9 cellular contexts compared by ENCODE assay signal in the genomic region with DNA sequence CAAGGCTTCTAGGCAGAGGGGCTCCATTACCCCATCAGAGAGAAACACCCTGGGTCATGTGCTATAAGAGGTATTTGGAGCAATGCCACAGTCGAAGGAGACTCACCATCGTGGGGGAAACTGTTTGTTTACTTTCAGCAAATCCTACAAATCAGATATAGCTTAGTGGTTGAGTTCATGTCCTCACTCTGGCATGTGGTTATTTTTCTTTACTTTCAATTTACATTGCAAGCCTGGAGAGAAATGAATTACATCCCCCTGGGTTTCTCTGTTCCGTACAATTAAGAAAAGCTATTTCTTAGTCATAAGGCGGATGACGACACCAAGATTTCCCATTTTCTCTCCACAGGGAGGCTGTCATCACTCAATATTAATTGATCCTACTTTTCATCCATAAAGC. TPM values are rescaled to one million over a fixed set of nuclear protein-coding genes. Genes with fewer than 3 reads are reported as not detected.
DNase-seq lines count a peak whose midpoint lies in the region; ATAC-seq, FAIRE-seq and TF ChIP-seq lines count a peak whose summit lies in the region.
"Had no signal": no experiment of that assay in that cellular context is flagged by ENCODE, and none has a peak within 500 bp of the region (broad histone marks: within the 10 kb centered on the region; RNA-seq: fewer than 3 reads in every experiment).

No MANE protein-coding gene starts in this region.

- H3K27ac ChIP-seq in GM12878 (ENCODE audit: control insufficient read depth, insufficient read depth), result no peak overlapping the region
- H3K27ac ChIP-seq in testis, result no peak overlapping the region

- CTCF ChIA-PET in GM12878 (lab: Yijun Ruan, JAX), result interaction anchor here (1.8 kb wide), 2 partner anchors 14 to 25 kb away, joined by 3 to 8 read pairs; no protein-coding TSS in a partner anchor

- H3K4me1 ChIP-seq in GM12878 (ENCODE audit: control insufficient read depth, insufficient read depth, low read length) (peaks cover 10% of the 10 kb centered on the region), testis (no peaks in the 10 kb centered on the region)

- RAD21 ChIA-PET in GM12878 (lab: Charles Lee; ENCODE audit: unreplicated experiment), result interaction anchor here (0.9 to 1.7 kb wide), 3 partner anchors 20 to 40 kb away, joined by 3 to 4 read pairs (median 3); no protein-coding TSS in a partner anchor

- ATAC-seq in GM18861 (IDR thresholded peaks at IDR 0.05; ENCODE audit: unreplicated experiment) (peak; percentile 42), HG03196 (IDR thresholded peaks at IDR 0.05; ENCODE audit: unreplicated experiment) (peak; percentile 41), GM12878 (peak; percentile 28), GM19035 (IDR thresholded peaks at IDR 0.05; ENCODE audit: unreplicated experiment) (no peak)

- TF ChIP-seq RAD21 in GM12878 (IDR thresholded peaks at IDR 0.05; ENCODE audit: insufficient read depth, low read depth, low read length), result no peak

- peaks cover 61% of the 10 kb centered on the region for H3K79me2 ChIP-seq in GM12878 (ENCODE audit: control insufficient read depth, insufficient read depth, low read length)

- H3K4me3 ChIP-seq in GM12878, result no peak overlapping the region
- H3K4me3 ChIP-seq in testis, result no peak overlapping the region

- intact Hi-C loops in GM12878 (cut with micrococcal nuclease; ENCODE audit: unreplicated experiment) (no loop called here), testis (cut with DNase I; ENCODE audit: low total_unique reads) (no loop called here)

- 8% methylated on average over 5 of the region's 5 CpGs for WGBS in GM12878 (ENCODE audit: insufficient coverage, insufficient replicate concordance, low lambda C conversion rate, missing lambda C conversion rate)
- 68 to 71% methylated on average over 5 of the region's 5 CpGs for WGBS in testis, 2 donors

- H3K9ac ChIP-seq in GM12878 (ENCODE audit: control insufficient read depth, insufficient read depth, low read length), result no peak overlapping the region

- TF ChIP-seq POLR2A in GM12878 (IDR thresholded peaks at IDR 0.05; ENCODE audit: low read depth, low read length), result no peak
- TF ChIP-seq POLR2A in testis (IDR thresholded peaks at IDR 0.05), result no peak

- SMC1A ChIA-PET in GM12878 (lab: Charles Lee; ENCODE audit: uncharacterized antibody, unreplicated experiment), result interaction anchor here (0.8 to 11.7 kb wide), 9 partner anchors 9 to 106 kb away, joined by 3 to 295 read pairs (median 5); partner anchors contain the start of gene RFTN1

- BruUV-seq in GM12878 (replicated peaks; lab: Mats Ljungman, UMichigan), result no TSS peak

- TF ChIP-seq CTCF in GM12878 (IDR thresholded peaks at IDR 0.05 in 2 of 3, conservative IDR thresholded peaks at IDR 0.05 in 1 of 3; ENCODE audit: control insufficient read depth in 2 of 3, extremely low read depth in 1 of 3, insufficient read depth in 1 of 3, low read depth in 3 of 3, low read length in 3 of 3) (no peak), testis (IDR thresholded peaks at IDR 0.05) (no peak)

- DNase-seq in GM12878 (ENCODE audit: low read depth, low spot score) (no peak), renal cortical epithelial cell (ENCODE audit: low read depth) (peak; percentile 88), testis (no peak), RPMI8226 (no peak), NCI-H82 treated with DMSO at 0.1 percent for 48 hours (lab: John Stamatoyannopoulos, UW; ENCODE audit: unreplicated experiment) (no peak)

- no peak overlapping the region for H2AFZ ChIP-seq in GM12878 (ENCODE audit: control insufficient read depth, low read depth, low read length)

- no peak for TF ChIP-seq EP300 in GM12878 (IDR thresholded peaks at IDR 0.05; ENCODE audit: borderline replicate concordance in 1 of 2, control insufficient read depth in 1 of 2, low read depth in 2 of 2, low read length in 2 of 2)

- H3K27me3 ChIP-seq in GM12878 (replicated peaks in 1 of 2; ENCODE audit: control insufficient read depth in 2 of 2, insufficient read depth in 2 of 2, low read length in 1 of 2) (no peaks in the 10 kb centered on the region), testis (no peaks in the 10 kb centered on the region)

- H3K4me2 ChIP-seq in GM12878 (ENCODE audit: control insufficient read depth, insufficient read depth), result no peak overlapping the region

- H4K20me1 ChIP-seq in GM12878 (ENCODE audit: control insufficient read depth, insufficient read depth), result no peaks in the 10 kb centered on the region

- no peaks in the 10 kb centered on the region; the same call in 2 of the 3 replicates for H3K9me3 ChIP-seq in GM12878 (replicated peaks; ENCODE audit: control insufficient read depth, insufficient read depth, low read length)
- H3K9me3 ChIP-seq in testis, result no peaks in the 10 kb centered on the region

- in situ Hi-C loops in GM12878 (cut with MboI), result no loop called here

- H3K36me3 ChIP-seq in GM12878 (ENCODE audit: control insufficient read depth in 2 of 2, insufficient read depth in 2 of 2, low read length in 1 of 2) (peaks cover 30 to 40% of the 10 kb centered on the region in 2 experiments), testis (ENCODE audit: low read depth, missing control alignments) (no peaks in the 10 kb centered on the region)

- no peak for FAIRE-seq in GM12878 (lab: Jason Lieb, UNC)
- FAIRE-seq: H1 had no signal

- POLR2A ChIA-PET in GM12878 (lab: Charles Lee), result interaction anchor here (0.5 to 2.5 kb wide), 7 partner anchors 8 to 84 kb away, joined by 3 to 9 read pairs (median 3); no protein-coding TSS in a partner anchor

TF ChIP-seq in GM12878, 131 proteins besides CTCF, POLR2A, EP300 and RAD21 (continues in another document):
- TF ChIP-seq, protein P1, sequence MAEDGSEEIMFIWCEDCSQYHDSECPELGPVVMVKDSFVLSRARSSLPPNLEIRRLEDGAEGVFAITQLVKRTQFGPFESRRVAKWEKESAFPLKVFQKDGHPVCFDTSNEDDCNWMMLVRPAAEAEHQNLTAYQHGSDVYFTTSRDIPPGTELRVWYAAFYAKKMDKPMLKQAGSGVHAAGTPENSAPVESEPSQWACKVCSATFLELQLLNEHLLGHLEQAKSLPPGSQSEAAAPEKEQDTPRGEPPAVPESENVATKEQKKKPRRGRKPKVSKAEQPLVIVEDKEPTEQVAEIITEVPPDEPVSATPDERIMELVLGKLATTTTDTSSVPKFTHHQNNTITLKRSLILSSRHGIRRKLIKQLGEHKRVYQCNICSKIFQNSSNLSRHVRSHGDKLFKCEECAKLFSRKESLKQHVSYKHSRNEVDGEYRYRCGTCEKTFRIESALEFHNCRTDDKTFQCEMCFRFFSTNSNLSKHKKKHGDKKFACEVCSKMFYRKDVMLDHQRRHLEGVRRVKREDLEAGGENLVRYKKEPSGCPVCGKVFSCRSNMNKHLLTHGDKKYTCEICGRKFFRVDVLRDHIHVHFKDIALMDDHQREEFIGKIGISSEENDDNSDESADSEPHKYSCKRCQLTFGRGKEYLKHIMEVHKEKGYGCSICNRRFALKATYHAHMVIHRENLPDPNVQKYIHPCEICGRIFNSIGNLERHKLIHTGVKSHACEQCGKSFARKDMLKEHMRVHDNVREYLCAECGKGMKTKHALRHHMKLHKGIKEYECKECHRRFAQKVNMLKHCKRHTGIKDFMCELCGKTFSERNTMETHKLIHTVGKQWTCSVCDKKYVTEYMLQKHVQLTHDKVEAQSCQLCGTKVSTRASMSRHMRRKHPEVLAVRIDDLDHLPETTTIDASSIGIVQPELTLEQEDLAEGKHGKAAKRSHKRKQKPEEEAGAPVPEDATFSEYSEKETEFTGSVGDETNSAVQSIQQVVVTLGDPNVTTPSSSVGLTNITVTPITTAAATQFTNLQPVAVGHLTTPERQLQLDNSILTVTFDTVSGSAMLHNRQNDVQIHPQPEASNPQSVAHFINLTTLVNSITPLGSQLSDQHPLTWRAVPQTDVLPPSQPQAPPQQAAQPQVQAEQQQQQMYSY (CRISPR knock-in tag; IDR thresholded peaks at IDR 0.05), result no peak
- TF ChIP-seq CBFB (IDR thresholded peaks at IDR 0.05; ENCODE audit: low read depth) (no peak), NFYA (IDR thresholded peaks at IDR 0.05; ENCODE audit: borderline replicate concordance, low read depth, low read length) (no peak), TCF7 (IDR thresholded peaks at IDR 0.05; ENCODE audit: borderline replicate concordance) (no peak), HDGF (IDR thresholded peaks at IDR 0.05) (no peak), JUNB (IDR thresholded peaks at IDR 0.05) (peak; percentile 48; the same call in 1 of the 2 replicates), RUNX3 (IDR thresholded peaks at IDR 0.05; ENCODE audit: low read length) (peak; percentile 58), BCL11A (IDR thresholded peaks at IDR 0.05; ENCODE audit: low read depth, low read length) (0 out of 2 replicates have a peak, but pooled peaks have one; percentile 13)
- TF ChIP-seq, protein P2, sequence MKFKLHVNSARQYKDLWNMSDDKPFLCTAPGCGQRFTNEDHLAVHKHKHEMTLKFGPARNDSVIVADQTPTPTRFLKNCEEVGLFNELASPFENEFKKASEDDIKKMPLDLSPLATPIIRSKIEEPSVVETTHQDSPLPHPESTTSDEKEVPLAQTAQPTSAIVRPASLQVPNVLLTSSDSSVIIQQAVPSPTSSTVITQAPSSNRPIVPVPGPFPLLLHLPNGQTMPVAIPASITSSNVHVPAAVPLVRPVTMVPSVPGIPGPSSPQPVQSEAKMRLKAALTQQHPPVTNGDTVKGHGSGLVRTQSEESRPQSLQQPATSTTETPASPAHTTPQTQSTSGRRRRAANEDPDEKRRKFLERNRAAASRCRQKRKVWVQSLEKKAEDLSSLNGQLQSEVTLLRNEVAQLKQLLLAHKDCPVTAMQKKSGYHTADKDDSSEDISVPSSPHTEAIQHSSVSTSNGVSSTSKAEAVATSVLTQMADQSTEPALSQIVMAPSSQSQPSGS (IDR thresholded peaks at IDR 0.05; ENCODE audit: low read length), result peak; percentile 53

RNA-seq across cellular contexts. Expression of gene RFTN1, which starts 36.9 kb away (rescaled TPM):
- 377 and 379 TPM in 2 replicates for total RNA-seq in GM12878 (2013; cell fraction: nucleolus; rRNA removed)
- 154 and 163 TPM in 2 replicates for total RNA-seq in GM12878 (2014; rRNA removed)
- 145 TPM in 2 replicates for total RNA-seq in GM12878 (2014; rRNA removed; fragmentation: Illumina TruSeq; extraction: Trizol)
- total RNA-seq in GM12878 (2021), result 166 and 176 TPM in 2 replicates
- polyA plus RNA-seq in GM12878 (2011; ENCODE audit: low read depth), result 68.5 TPM
- polyA plus RNA-seq in GM12878 (2011; rRNA removed), result 171 and 213 TPM in 2 replicates
- 284 and 352 TPM in 2 replicates for polyA plus RNA-seq in GM12878 (2011; cell fraction: cytosol; rRNA removed)
- polyA plus RNA-seq in GM12878 (2011; cell fraction: nucleus; rRNA removed), result 306 TPM in 2 replicates
- 90.4 and 119 TPM in 2 replicates for polyA plus RNA-seq in GM12878 (2012)
- 146 and 170 TPM in 2 replicates for polyA plus RNA-seq in GM12878 (2014; fragmentation: Illumina TruSeq; extraction: Trizol)
- polyA plus RNA-seq in GM12878 (2014; fragmentation: Nextera tagmentation; extraction: Ambion mirVana), result 10 to 100 TPM; 20.6 to 38.9 TPM
- 143 and 149 TPM in 2 replicates for polyA plus RNA-seq in GM12878 (2014; rRNA removed)
- polyA plus RNA-seq in GM12878 (2016; fragmentation: Nextera tagmentation; extraction: Ambion mirVana), result 10 to 100 TPM; 46.3 to 61.9 TPM
- 198 and 256 TPM in 2 replicates for polyA minus RNA-seq in GM12878 (2011; rRNA and poly(A)+ RNA removed)
- polyA minus RNA-seq in GM12878 (2011; cell fraction: cytosol; rRNA and poly(A)+ RNA removed), result 85.5 and 87.8 TPM in 2 replicates
- polyA minus RNA-seq in GM12878 (2011; cell fraction: nucleus; rRNA and poly(A)+ RNA removed), result 129 and 203 TPM in 2 replicates
- 43.2 and 46.7 TPM in 2 replicates for total RNA-seq in renal cortical epithelial cell
- 10 to 100 TPM; 20.8 to 25.7 TPM for total RNA-seq in testis
- polyA plus RNA-seq in testis (ENCODE audit: insufficient read depth, low read depth, low replicate concordance), result 22.2 TPM
